In the genomic region with DNA sequence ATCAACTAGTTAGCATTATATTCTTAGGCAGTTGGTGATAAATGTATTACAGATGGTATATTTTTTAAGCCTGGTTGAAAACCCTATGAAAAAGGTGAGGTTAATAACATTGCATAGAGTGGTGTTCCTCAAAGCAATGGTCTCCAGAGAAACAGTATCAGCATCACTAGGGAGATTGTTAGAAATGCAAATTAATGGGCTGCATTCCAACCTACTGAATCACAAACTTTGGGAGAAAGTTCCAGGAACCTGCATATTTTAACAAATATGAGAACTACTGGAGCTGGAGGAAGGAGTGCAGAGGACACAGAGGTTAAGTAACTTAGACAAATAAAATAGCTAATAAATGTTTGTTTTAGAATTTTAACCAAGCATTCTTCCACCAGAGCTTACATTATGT, we compare ENCODE assay signal across 34 cellular contexts.
DNase-seq lines count a peak whose midpoint lies in the region; ATAC-seq and TF ChIP-seq lines count a peak whose summit lies in the region.
"Had no signal": no experiment of that assay in that cellular context is flagged by ENCODE, and none has a peak within 500 bp of the region (broad histone marks: within the 10 kb centered on the region; RNA-seq: fewer than 3 reads in every experiment).

No MANE protein-coding gene starts in this region.

- ATAC-seq in gastrocnemius medialis (no peak), HG03442 (IDR thresholded peaks at IDR 0.05; ENCODE audit: unreplicated experiment) (no peak)
- ATAC-seq: gastroesophageal sphincter, left ventricle myocardium superior, right cardiac atrium, upper lobe of right lung had no signal

- H3K36me3 ChIP-seq in A673 (ENCODE audit: insufficient read depth, low read length, poor library complexity, severe bottlenecking) (no peaks in the 10 kb centered on the region), gastrocnemius medialis (no peaks in the 10 kb centered on the region)
- H3K36me3 ChIP-seq: ascending aorta, gastroesophageal sphincter, Peyer's patch, suprapubic skin, upper lobe of right lung, WERI-Rb-1 had no signal

- intact Hi-C loops in A673 (cut with micrococcal nuclease; ENCODE audit: unreplicated experiment): loop anchor here (10.0 kb wide), 1 partner anchor 1187 kb away; no protein-coding TSS in a partner anchor
- intact Hi-C loops in gastrocnemius medialis (cut with DNase I; ENCODE audit: low total_unique reads): no loop called here

- no peaks in the 10 kb centered on the region for H3K27me3 ChIP-seq in A673 (replicated peaks; ENCODE audit: insufficient read depth, low read depth, low read length, poor library complexity)
- H3K27me3 ChIP-seq in gastrocnemius medialis: no peaks in the 10 kb centered on the region
- H3K27me3 ChIP-seq: ascending aorta, gastroesophageal sphincter, hepatocyte, Peyer's patch, suprapubic skin, upper lobe of right lung had no signal

- in situ Hi-C loops in gastrocnemius medialis (cut with MboI; ENCODE audit: low sequenced_read_pairs in 4 of 4): no loop called here

- TF ChIP-seq POLR2A in gastrocnemius medialis (IDR thresholded peaks at IDR 0.05): no peak

- no TSS peak for BruUV-seq in A673 (replicated peaks; lab: Mats Ljungman, UMichigan)

- H3K9me3 ChIP-seq in A673 (ENCODE audit: low read depth, low read length, poor library complexity, severe bottlenecking): no peaks in the 10 kb centered on the region
- no peaks in the 10 kb centered on the region for H3K9me3 ChIP-seq in gastrocnemius medialis
- H3K9me3 ChIP-seq: ascending aorta, gastroesophageal sphincter, Peyer's patch, suprapubic skin, upper lobe of right lung had no signal

- DNase-seq in A673 (ENCODE audit: low spot score) (peak; percentile 9), LHCN-M2 (ENCODE audit: low read depth) (peak; percentile 9), cardiac fibroblast (ENCODE audit: low read depth in 2 of 2) (peak; percentile 3 to 31), iPS-NIHi11 (ENCODE audit: low spot score) (peak; percentile 6), NCI-H1694 (lab: John Stamatoyannopoulos, UW) (no peak), gastrocnemius medialis (no peak)
- DNase-seq in stimulated activated CD4-positive, alpha-beta T cell treated with anti-CD3 and anti-CD28 coated beads, Interleukin-1b, Interleukin-23, amount 100 ng/mL, for 48 hours: no peak
- DNase-seq: 8988T; activated CD4-positive, alpha-beta T cell treated with anti-CD3 and anti-CD28 coated beads, Interleukin-2, amount 10 ng/mL, durations not matched to agents 7 days and 5 days; activated gamma-delta T cell; activated naive CD8-positive, alpha-beta T cell treated with anti-CD3 and anti-CD28 coated beads for 36 hours; activated T-cell treated with anti-CD3 and anti-CD28 coated beads, Interleukin-2, amount 50 U/mL, for 1 hour; dermis blood vessel endothelial cell; DMS79; GM23248; islet precursor cell; Karpas-422; left ventricle myocardium superior; MV-4-11; NCI-H1436 treated with DMSO at 0.1 percent for 48 hours; NCI-H446 treated with DMSO at 0.1 percent for 48 hours; NCI-H774; Peyer's patch; right cardiac atrium; SHP77 treated with DMSO at 0.1 percent for 48 hours; stimulated activated naive CD4-positive, alpha-beta T cell treated with Interleukin-2 at 50 U/mL for 16 hours; upper lobe of right lung; WERI-Rb-1 had no signal

- CTCF ChIA-PET in A673 (lab: Charles Lee): no interaction called here

- no peak for TF ChIP-seq CTCF in A673 (conservative IDR thresholded peaks at IDR 0.05; ENCODE audit: low read depth, low read length)
- no peak for TF ChIP-seq CTCF in cardiac fibroblast (IDR thresholded peaks at IDR 0.05; ENCODE audit: low read depth, low read length)
- no peak for TF ChIP-seq CTCF in gastrocnemius medialis (IDR thresholded peaks at IDR 0.05 in 4 of 5, conservative IDR thresholded peaks at IDR 0.05 in 1 of 5)

- no peak overlapping the region for H3K27ac ChIP-seq in A673 (ENCODE audit: low read depth, low read length, poor library complexity, severe bottlenecking)
- no peak overlapping the region for H3K27ac ChIP-seq in gastrocnemius medialis
- H3K27ac ChIP-seq: ascending aorta, gastroesophageal sphincter, GM23248, hepatocyte, Peyer's patch, suprapubic skin, upper lobe of right lung, WERI-Rb-1 had no signal

- POLR2A ChIA-PET in A673 (lab: Charles Lee; ENCODE audit: low non-redundant PET): no interaction called here

- H3K4me3 ChIP-seq in A673 (ENCODE audit: low read depth, low read length, poor library complexity, severe bottlenecking) (no peak overlapping the region), cardiac fibroblast (replicated peaks in 1 of 2; ENCODE audit: low read depth in 2 of 2, low read length in 2 of 2) (no peak overlapping the region), gastrocnemius medialis (no peak overlapping the region)
- H3K4me3 ChIP-seq: ascending aorta, gastroesophageal sphincter, GM23248, hepatocyte, Peyer's patch, smooth muscle cell, suprapubic skin, upper lobe of right lung had no signal

- H3K4me1 ChIP-seq in A673 (ENCODE audit: insufficient read depth, low read length, poor library complexity, severe bottlenecking): no peaks in the 10 kb centered on the region
- H3K4me1 ChIP-seq in gastrocnemius medialis: no peaks in the 10 kb centered on the region
- H3K4me1 ChIP-seq: ascending aorta, gastroesophageal sphincter, Peyer's patch, suprapubic skin, upper lobe of right lung had no signal

Comparison
In these comparisons a context has a peak if more than half of its experiments do, and no peak if none do; other contexts are left out.
1. DNase-seq: peak in A673 (single experiment), LHCN-M2 (single experiment), cardiac fibroblast (2 of 2) and iPS-NIHi11 (single experiment); none in stimulated activated CD4-positive, alpha-beta T cell treated with anti-CD3 and anti-CD28 coated beads, Interleukin-1b, Interleukin-23, amount 100 ng/mL, for 48 hours (single experiment), NCI-H1694 (single experiment) and gastrocnemius medialis (0 of 2).